ENCODE assay signal across 24 cellular contexts in the genomic region with DNA sequence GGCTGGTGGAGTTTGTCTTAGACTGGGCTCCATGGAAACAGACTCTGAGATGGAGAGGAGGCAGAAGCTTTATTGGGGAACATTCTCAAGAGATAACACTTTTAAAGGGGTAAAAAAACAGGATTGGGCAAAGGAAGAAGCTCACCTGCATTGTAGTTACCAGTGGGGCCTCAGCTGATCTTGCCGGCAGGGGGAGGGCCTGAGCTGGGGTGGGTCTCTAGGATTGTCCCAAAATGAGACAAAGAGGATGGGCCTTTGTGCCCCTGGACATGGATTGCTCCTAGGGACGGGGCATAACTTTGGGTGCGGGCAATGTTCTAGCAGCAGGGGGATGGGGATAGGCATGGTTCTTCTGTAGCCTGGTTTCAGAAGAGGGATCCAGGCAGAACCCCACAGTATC. TPM values are rescaled to one million over a fixed set of nuclear protein-coding genes. Genes with fewer than 3 reads are reported as not detected.
DNase-seq lines count a peak whose midpoint lies in the region; ATAC-seq and TF ChIP-seq lines count a peak whose summit lies in the region.
"Had no signal": no experiment of that assay in that cellular context is flagged by ENCODE, and none has a peak within 500 bp of the region (broad histone marks: within the 10 kb centered on the region; RNA-seq: fewer than 3 reads in every experiment).

No MANE protein-coding gene starts in this region.

- CTCF ChIA-PET in RWPE1 (lab: Yijun Ruan, JAX): interaction anchor here (0.6 to 0.9 kb wide), 2 partner anchors 33 to 401 kb away, joined by 3 read pairs; no protein-coding TSS in a partner anchor

- ATAC-seq in HG03432 (IDR thresholded peaks at IDR 0.05; ENCODE audit: unreplicated experiment): no peak
- ATAC-seq: A549; CD8-positive, alpha-beta T cell; Panc1; Right ventricle myocardium inferior had no signal

- TF ChIP-seq CTCF in GM06990 (IDR thresholded peaks at IDR 0.05; ENCODE audit: insufficient read depth, low read length, poor library complexity, severe bottlenecking) (peak; percentile 30), RWPE1 (conservative IDR thresholded peaks at IDR 0.05; ENCODE audit: low read depth) (no peak)

- POLR2A ChIA-PET in RWPE1 (lab: Yijun Ruan, JAX; ENCODE audit: low non-redundant PET): no interaction called here

- no peaks in the 10 kb centered on the region for H3K27me3 ChIP-seq in GM06990 (replicated peaks; ENCODE audit: control insufficient read depth, insufficient read depth, low read length)
- no peaks in the 10 kb centered on the region for H3K27me3 ChIP-seq in H7 (ENCODE audit: control insufficient read depth, insufficient read depth, low read length)
- H3K27me3 ChIP-seq: BLaER1 treated with 17β-estradiol and CSF1 and Interleukin-3, amounts not matched to agents 10 nM and 100 nM; MG63 had no signal

- intact Hi-C loops in posterior vena cava (cut with DNase I): no loop called here

- DNase-seq in GM06990 (ENCODE audit: extremely low read depth, insufficient read length): no peak
- peak; percentile 49 for DNase-seq in H7
- peak; percentile 32 for DNase-seq in RWPE1 (ENCODE audit: low spot score)
- peak; percentile 28 for DNase-seq in posterior vena cava (ENCODE audit: low spot score)
- DNase-seq in SHP77 (lab: John Stamatoyannopoulos, UW): no peak
- DNase-seq in occipital lobe (lab: John Stamatoyannopoulos, UW): no peak
- DNase-seq: Calu3; CD8-positive, alpha-beta T cell; IMR-90; Karpas-422; MG63; NCI-H1105; NCI-H2081 treated with DMSO at 0.1 percent for 48 hours; NCI-H510A; NCI-H774; SW 1271 had no signal

- H3K36me3 ChIP-seq in GM06990 (ENCODE audit: control insufficient read depth, insufficient read depth, low read length) (no peaks in the 10 kb centered on the region), H7 (replicated peaks; ENCODE audit: control insufficient read depth, insufficient read depth, low read length) (no peaks in the 10 kb centered on the region)
- H3K36me3 ChIP-seq: BLaER1 treated with 17β-estradiol and CSF1 and Interleukin-3, amounts not matched to agents 10 nM and 100 nM; MG63 had no signal

- H3K27ac ChIP-seq in RWPE1: no peak overlapping the region
- H3K27ac ChIP-seq: A549; BLaER1 treated with 17β-estradiol and CSF1 and Interleukin-3, amounts not matched to agents 10 nM and 100 nM; HL-60 had no signal

- no peak overlapping the region for H3K4me3 ChIP-seq in GM06990 (replicated peaks; ENCODE audit: low read depth, low read length)
- H3K4me3 ChIP-seq in H7 (ENCODE audit: insufficient read depth, low read depth, low read length): no peak overlapping the region
- H3K4me3 ChIP-seq: A549; BLaER1 treated with 17β-estradiol and CSF1 and Interleukin-3, amounts not matched to agents 10 nM and 100 nM; MG63 had no signal

RNA-seq across cellular contexts. Expression of gene SGK2, which starts 12.5 kb away (rescaled TPM):
- total RNA-seq in H7 (2014; rRNA removed; shearing (Covaris generic)): 0.07 TPM in 1 of 2 replicates, not detected in the other
- total RNA-seq in posterior vena cava (1 to 10 TPM in 1 of 2 donors, under 1 TPM in 1; 0.76 to 1.3 TPM), occipital lobe (not detected)
- total RNA-seq: H1, HT1080 had no signal

RNA-seq across cellular contexts. Expression of gene IFT52, which starts 19.4 kb away (rescaled TPM):
- total RNA-seq in H7 (2014; rRNA removed; shearing (Covaris generic)): 27.6 and 42.6 TPM in 2 replicates
- total RNA-seq in posterior vena cava: 10 to 100 TPM; 26.7 to 30.1 TPM
- total RNA-seq in occipital lobe: 56.8 TPM

Comparison
In these comparisons a context has a peak if more than half of its experiments do, and no peak if none do; other contexts are left out.
1. DNase-seq: peak in H7 (single experiment), RWPE1 (single experiment) and posterior vena cava (single experiment); none in GM06990 (single experiment), SHP77 (0 of 2) and occipital lobe (single experiment).